11 cellular contexts compared by ENCODE assay signal in the genomic region with DNA sequence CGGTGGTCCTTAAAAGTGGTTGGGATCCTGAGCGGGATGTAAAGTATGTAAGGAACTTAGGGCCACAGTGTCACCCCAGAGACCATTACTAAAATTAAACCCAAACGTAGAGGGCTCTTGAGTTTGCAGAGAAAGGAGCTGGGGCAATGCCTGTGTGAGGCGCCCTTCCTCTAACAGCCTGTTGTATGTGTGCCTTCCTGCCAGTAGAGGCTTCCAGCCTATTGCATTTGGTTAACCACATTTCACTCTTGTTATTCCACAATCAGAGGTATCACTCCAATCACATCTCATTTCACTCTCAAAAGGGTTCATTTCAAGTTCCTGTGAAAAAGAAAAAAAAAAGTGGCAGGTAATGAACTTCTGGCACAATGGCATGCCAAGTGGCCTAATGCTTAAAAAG. TPM values are rescaled to one million over a fixed set of nuclear protein-coding genes. Genes with fewer than 3 reads are reported as not detected.
A peak's percentile ranks its signal among the peaks of the same experiment; 100 is the strongest.
DNase-seq lines count a peak whose midpoint lies in the region; ATAC-seq and TF ChIP-seq lines count a peak whose summit lies in the region.
"Had no signal": no experiment of that assay in that cellular context is flagged by ENCODE, and none has a peak within 500 bp of the region (broad histone marks: within the 10 kb centered on the region; RNA-seq: fewer than 3 reads in every experiment).

No MANE protein-coding gene starts in this region.

- no peak overlapping the region for H3K27ac ChIP-seq in SJCRH30

- H4K20me1 ChIP-seq in Loucy (ENCODE audit: insufficient read depth, low read length, poor library complexity, severe bottlenecking): no peaks in the 10 kb centered on the region

- H2AFZ ChIP-seq in Loucy (ENCODE audit: low read length): no peak overlapping the region

- peak; percentile 72 for ATAC-seq in GM18868 (IDR thresholded peaks at IDR 0.05; ENCODE audit: unreplicated experiment)
- ATAC-seq: left ventricle myocardium superior, right cardiac atrium had no signal

- H3K9me3 ChIP-seq in BE2C (no peaks in the 10 kb centered on the region), Loucy (ENCODE audit: insufficient read depth, low read depth, low read length) (no peaks in the 10 kb centered on the region), SJCRH30 (replicated peaks) (no peaks in the 10 kb centered on the region; the same call in 1 of the 2 replicates)

- no peak overlapping the region for H3K4me3 ChIP-seq in BE2C (ENCODE audit: low read depth, low read length)
- H3K4me3 ChIP-seq in Loucy (ENCODE audit: low read length, poor library complexity, severe bottlenecking): no peak overlapping the region
- H3K4me3 ChIP-seq in fibroblast of the aortic adventitia (ENCODE audit: low read depth, low read length): no peak overlapping the region
- no peak overlapping the region for H3K4me3 ChIP-seq in SJCRH30

- H3K9me2 ChIP-seq in Loucy (replicated peaks; ENCODE audit: low read depth, low read length): no peaks in the 10 kb centered on the region

- no peaks in the 10 kb centered on the region for H3K36me3 ChIP-seq in BE2C
- peaks cover 23% of the 10 kb centered on the region; the same call in 1 of the 2 replicates for H3K36me3 ChIP-seq in Loucy (ENCODE audit: insufficient read depth, low read length)
- H3K36me3 ChIP-seq in SJCRH30: peaks cover 20% of the 10 kb centered on the region

- intact Hi-C loops in posterior cingulate gyrus (cut with DNase I): no loop called here

- H3K9ac ChIP-seq in Loucy (ENCODE audit: low read depth, low read length, poor library complexity, severe bottlenecking): no peak overlapping the region

- no peak for DNase-seq in BE2C
- DNase-seq in fibroblast of the aortic adventitia (ENCODE audit: low read depth): peak; percentile 49
- DNase-seq in posterior cingulate gyrus: no peak
- DNase-seq in anterior cingulate cortex (lab: John Stamatoyannopoulos, UW): no peak
- no peak for DNase-seq in SJCRH30
- DNase-seq in GM19238 (ENCODE audit: insufficient read length, low spot score): no peak
- DNase-seq: effector CD8-positive, alpha-beta T cell; left ventricle myocardium superior; right cardiac atrium had no signal

- no peaks in the 10 kb centered on the region for H3F3A ChIP-seq in Loucy (ENCODE audit: low read depth)

- H3K27me3 ChIP-seq in BE2C: no peaks in the 10 kb centered on the region
- H3K27me3 ChIP-seq in Loucy (ENCODE audit: insufficient read depth, low read length, poor library complexity, severe bottlenecking): no peaks in the 10 kb centered on the region
- no peaks in the 10 kb centered on the region for H3K27me3 ChIP-seq in SJCRH30

- TF ChIP-seq CTCF in BE2C (IDR thresholded peaks at IDR 0.05; ENCODE audit: low read depth, low read length) (peak; percentile 20), Loucy (conservative IDR thresholded peaks at IDR 0.05; ENCODE audit: low read length) (peak; percentile 69), fibroblast of the aortic adventitia (IDR thresholded peaks at IDR 0.05; ENCODE audit: insufficient read depth, low read length) (peak; percentile 57)

- peaks cover 47% of the 10 kb centered on the region for H3K79me2 ChIP-seq in Loucy (ENCODE audit: insufficient read depth, low read length)

- H3K4me1 ChIP-seq in BE2C (no peaks in the 10 kb centered on the region), Loucy (ENCODE audit: insufficient read depth, low read length, poor library complexity, severe bottlenecking) (peaks cover 13% of the 10 kb centered on the region), SJCRH30 (no peaks in the 10 kb centered on the region)

- peak overlapping the region; percentile 5 for H3K4me2 ChIP-seq in Loucy (ENCODE audit: low read depth, low read length, poor library complexity, severe bottlenecking)

RNA-seq across cellular contexts. Expression of gene DIAPH3, which starts 29.4 kb away (rescaled TPM):
- polyA plus RNA-seq in BE2C (2012; ENCODE audit: insufficient read depth, insufficient read length, low read depth): 4.3 TPM
- total RNA-seq in fibroblast of the aortic adventitia (ENCODE audit: low replicate concordance): 4.8 and 40.9 TPM in 2 replicates
- total RNA-seq in SJCRH30 (2014; rRNA removed; shearing (Covaris generic)): 29.6 and 37.7 TPM in 2 replicates
